ENCODE assay signal across 10 cellular contexts in the genomic region with DNA sequence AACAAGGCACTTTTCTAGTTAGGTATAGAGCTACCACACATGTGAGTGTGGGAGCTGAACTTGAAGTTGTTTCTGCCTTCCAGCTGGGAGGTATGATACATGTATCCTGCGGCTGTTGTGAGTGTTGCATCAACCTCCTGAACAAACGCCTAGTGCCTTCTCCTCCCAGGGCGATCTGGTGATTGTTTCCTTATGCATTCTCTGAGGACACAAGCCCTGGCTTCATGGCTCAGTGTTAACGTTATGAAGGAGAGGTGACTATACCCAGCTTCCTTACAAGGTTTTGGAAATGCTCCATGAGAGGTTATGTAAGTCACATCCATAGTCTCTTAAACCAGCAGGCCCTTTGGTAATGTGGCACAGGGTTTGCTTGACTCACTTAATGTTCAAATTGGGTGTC.
DNase-seq lines count a peak whose midpoint lies in the region; ATAC-seq and TF ChIP-seq lines count a peak whose summit lies in the region.
"Had no signal": no experiment of that assay in that cellular context is flagged by ENCODE, and none has a peak within 500 bp of the region (broad histone marks: within the 10 kb centered on the region; RNA-seq: fewer than 3 reads in every experiment).

No MANE protein-coding gene starts in this region.

- no peak overlapping the region for H3K4me3 ChIP-seq in DND-41 (ENCODE audit: low read depth in 1 of 2, low read length in 2 of 2)
- H3K4me3 ChIP-seq in osteoblast (ENCODE audit: insufficient read depth, low read length), result no peak overlapping the region

- H4K20me1 ChIP-seq in DND-41 (ENCODE audit: insufficient read depth, low read length), result peaks cover 87% of the 10 kb centered on the region
- H4K20me1 ChIP-seq in osteoblast (ENCODE audit: insufficient read depth, low read length), result peaks cover 13% of the 10 kb centered on the region

- no peaks in the 10 kb centered on the region for H3K9me3 Mint-ChIP-seq in activated T-cell treated with anti-CD3 and anti-CD28 coated beads, Interleukin-2, amount 50 U/mL, for 4 hours
- H3K9me3 Mint-ChIP-seq in stimulated activated naive B cell treated with anti-CD40 and anti-IgM and Interleukin-4, amounts not matched to agents 10 μg/mL and 1 μg/mL and 100 μg/mL, for 72 hours, result no peaks in the 10 kb centered on the region

- DNase-seq in DND-41, result no peak
- DNase-seq in NCI-H226, result peak; percentile 95
- DNase-seq in dermis blood vessel endothelial cell, result peak; percentile 65
- peak; percentile 84 for DNase-seq in osteoblast (ENCODE audit: insufficient read length, low spot score, missing footprints)
- no peak for DNase-seq in activated T-cell treated with anti-CD3 and anti-CD28 coated beads, Interleukin-2, amount 50 U/mL, for 4 hours
- no peak for DNase-seq in activated CD4-positive, alpha-beta T cell treated with anti-CD3 and anti-CD28 coated beads for 48 hours
- no peak for DNase-seq in stimulated activated naive B cell treated with anti-CD40 and anti-IgM and Interleukin-4, amounts not matched to agents 10 μg/mL and 1 μg/mL and 100 μg/mL, for 72 hours
- DNase-seq in HUDEP-2 (lab: John Stamatoyannopoulos, UW; ENCODE audit: unreplicated experiment in 76 of 76), result no peak
- DNase-seq: activated gamma-delta T cell treated with Interleukin-2 at 50 U/mL for 16 hours; stimulated activated naive CD4-positive, alpha-beta T cell had no signal

- H3K4me1 ChIP-seq in DND-41 (ENCODE audit: insufficient read depth, low read length) (peaks cover 15% of the 10 kb centered on the region), osteoblast (ENCODE audit: insufficient read depth, low read length) (peaks cover 50% of the 10 kb centered on the region)

- ATAC-seq in DND-41 (ENCODE audit: insufficient read depth, low read depth), result peak; percentile 34; the same call in 2 of the 3 replicates
- no peak for ATAC-seq in activated T-cell treated with anti-CD3 and anti-CD28 coated beads, Interleukin-2, amount 50 U/mL, for 4 hours
- no peak for ATAC-seq in stimulated activated naive B cell treated with anti-CD40 and anti-IgM and Interleukin-4, amounts not matched to agents 10 μg/mL and 1 μg/mL and 100 μg/mL, for 72 hours (replicated peaks)

- H3K27me3 ChIP-seq in DND-41 (ENCODE audit: insufficient read depth, low read length, poor library complexity), result no peaks in the 10 kb centered on the region
- no peaks in the 10 kb centered on the region for H3K27me3 ChIP-seq in osteoblast (ENCODE audit: insufficient read depth, low read length)

- no peak overlapping the region for H3K27ac Mint-ChIP-seq in stimulated activated naive B cell treated with anti-CD40 and anti-IgM and Interleukin-4, amounts not matched to agents 10 μg/mL and 1 μg/mL and 100 μg/mL, for 72 hours

- no peaks in the 10 kb centered on the region for H3K27me3 Mint-ChIP-seq in activated T-cell treated with anti-CD3 and anti-CD28 coated beads, Interleukin-2, amount 50 U/mL, for 4 hours (ENCODE audit: low read depth)
- no peaks in the 10 kb centered on the region for H3K27me3 Mint-ChIP-seq in stimulated activated naive B cell treated with anti-CD40 and anti-IgM and Interleukin-4, amounts not matched to agents 10 μg/mL and 1 μg/mL and 100 μg/mL, for 72 hours

- H3K9me3 ChIP-seq in DND-41 (ENCODE audit: insufficient read depth, low read length, severe bottlenecking) (no peaks in the 10 kb centered on the region), osteoblast (ENCODE audit: low read depth, low read length) (no peaks in the 10 kb centered on the region)

- H3K79me2 ChIP-seq in DND-41 (ENCODE audit: insufficient read depth, low read length) (peaks cover 99% of the 10 kb centered on the region), osteoblast (ENCODE audit: insufficient read depth, low read length) (peaks cover 85% of the 10 kb centered on the region)

- no peak for TF ChIP-seq CTCF in DND-41 (IDR thresholded peaks at IDR 0.05; ENCODE audit: borderline replicate concordance, extremely low read depth, low read length, poor library complexity, severe bottlenecking)
- no peak for TF ChIP-seq CTCF in osteoblast (IDR thresholded peaks at IDR 0.05; ENCODE audit: extremely low read depth, low read depth, low read length)

- peaks cover 1% of the 10 kb centered on the region for H3K36me3 Mint-ChIP-seq in activated T-cell treated with anti-CD3 and anti-CD28 coated beads, Interleukin-2, amount 50 U/mL, for 4 hours (ENCODE audit: insufficient read depth)
- H3K36me3 Mint-ChIP-seq in stimulated activated naive B cell treated with anti-CD40 and anti-IgM and Interleukin-4, amounts not matched to agents 10 μg/mL and 1 μg/mL and 100 μg/mL, for 72 hours, result peaks cover 0 to 2% of the 10 kb centered on the region in 2 donors

- H3K36me3 ChIP-seq in DND-41 (ENCODE audit: insufficient read depth, low read length), result no peaks in the 10 kb centered on the region
- no peaks in the 10 kb centered on the region for H3K36me3 ChIP-seq in osteoblast (ENCODE audit: insufficient read depth, low read length)

- no peak overlapping the region for H2AFZ ChIP-seq in DND-41 (ENCODE audit: low read depth, low read length)
- no peak overlapping the region for H2AFZ ChIP-seq in osteoblast (ENCODE audit: low read length)

- peaks cover 9% of the 10 kb centered on the region for H3K4me1 Mint-ChIP-seq in activated T-cell treated with anti-CD3 and anti-CD28 coated beads, Interleukin-2, amount 50 U/mL, for 4 hours (ENCODE audit: low read depth)
- peaks cover 13 to 41% of the 10 kb centered on the region in 2 donors for H3K4me1 Mint-ChIP-seq in stimulated activated naive B cell treated with anti-CD40 and anti-IgM and Interleukin-4, amounts not matched to agents 10 μg/mL and 1 μg/mL and 100 μg/mL, for 72 hours

- no peak overlapping the region for H3K4me2 ChIP-seq in DND-41 (ENCODE audit: insufficient read depth, low read length)
- peak overlapping the region; percentile 74 for H3K4me2 ChIP-seq in osteoblast (ENCODE audit: insufficient read depth, low read length)

- H3K4me3 Mint-ChIP-seq in activated T-cell treated with anti-CD3 and anti-CD28 coated beads, Interleukin-2, amount 50 U/mL, for 4 hours, result no peak overlapping the region
- H3K4me3 Mint-ChIP-seq in stimulated activated naive B cell treated with anti-CD40 and anti-IgM and Interleukin-4, amounts not matched to agents 10 μg/mL and 1 μg/mL and 100 μg/mL, for 72 hours, result no peak overlapping the region

- no peak overlapping the region for H3K27ac ChIP-seq in DND-41 (ENCODE audit: low read length)
- peak overlapping the region; percentile 67 for H3K27ac ChIP-seq in osteoblast (ENCODE audit: low read depth, low read length)

- no peak overlapping the region for H3K9ac ChIP-seq in DND-41 (ENCODE audit: low read depth, low read length)

Comparison
In these comparisons a context has a peak if more than half of its experiments do, and no peak if none do; other contexts are left out.
1. DNase-seq: peak in NCI-H226 (single experiment), dermis blood vessel endothelial cell (single experiment) and osteoblast (single experiment); none in DND-41 (single experiment), activated T-cell treated with anti-CD3 and anti-CD28 coated beads, Interleukin-2, amount 50 U/mL, for 4 hours (single experiment), activated CD4-positive, alpha-beta T cell treated with anti-CD3 and anti-CD28 coated beads for 48 hours (single experiment), stimulated activated naive B cell treated with anti-CD40 and anti-IgM and Interleukin-4, amounts not matched to agents 10 μg/mL and 1 μg/mL and 100 μg/mL, for 72 hours (single experiment) and HUDEP-2 (0 of 76).